ENCODE assay signal across 8 cellular contexts in the genomic region with DNA sequence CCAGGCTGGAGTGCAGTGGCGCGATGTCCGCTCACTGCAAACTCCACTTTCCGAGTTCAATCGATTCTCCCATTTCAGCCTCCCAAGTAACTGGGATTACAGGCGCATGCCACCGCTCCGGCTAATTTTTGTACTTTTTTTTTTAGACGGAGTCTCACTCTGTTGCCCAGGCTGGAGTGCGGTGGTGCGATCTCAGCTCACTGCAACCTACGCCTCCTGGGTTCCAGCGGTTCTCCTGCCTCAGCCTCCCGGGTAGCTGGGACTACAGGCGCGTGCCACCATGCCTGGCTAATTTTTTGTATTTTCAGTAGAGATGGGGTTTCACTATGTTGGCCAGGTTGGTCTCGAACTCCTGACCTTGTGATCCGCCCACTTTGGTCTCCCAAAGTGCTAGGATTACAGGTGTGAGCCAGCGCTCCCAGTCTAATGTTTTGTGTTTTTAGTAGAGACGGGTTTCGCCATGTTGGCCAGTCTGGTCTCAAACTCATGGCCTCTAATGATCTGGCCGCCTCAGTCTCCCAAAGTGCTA. TPM values are rescaled to one million over a fixed set of nuclear protein-coding genes. Genes with fewer than 3 reads are reported as not detected.
DNase-seq lines count a peak whose midpoint lies in the region; ATAC-seq, FAIRE-seq and TF ChIP-seq lines count a peak whose summit lies in the region.
"Not testable (repeated sequence)": the region's sequence is repeated elsewhere in the genome, so short reads cannot be mapped to it uniquely, and the experiment has no call there.
"Had no signal": no experiment of that assay in that cellular context is flagged by ENCODE, and none has a peak within 500 bp of the region (broad histone marks: within the 10 kb centered on the region; RNA-seq: fewer than 3 reads in every experiment).

No MANE protein-coding gene starts in this region.

- H3K36me3 Mint-ChIP-seq in T-helper 1 cell treated with Interleukin-12 subunit alpha and Interleukin-12 subunit beta and Interleukin-4 antibody, amounts not matched to agents 30 μg/mL and 1 μg/mL, for 36 hours (ENCODE audit: low read depth): peaks cover 39% of the 10 kb centered on the region
- H3K36me3 Mint-ChIP-seq in activated CD4-positive, alpha-beta memory T cell treated with anti-CD3 and anti-CD28 coated beads, Interleukin-2, amount 10 ng/mL, durations not matched to agents 7 days and 5 days (ENCODE audit: low read depth): peaks cover 59% of the 10 kb centered on the region
- H3K36me3 Mint-ChIP-seq in activated T-helper 1 cell treated with anti-CD3 and anti-CD28 coated beads, Interleukin-12 subunit alpha, Interleukin-12 subunit beta, Interleukin-2, Interleukin-4 antibody, amounts not matched to agents 30 ng/mL and 10 ng/mL and 1 ng/mL, durations not matched to agents 14 hours and 24 hours and 36 hours (ENCODE audit: low read depth): peaks cover 30% of the 10 kb centered on the region
- H3K36me3 Mint-ChIP-seq in activated naive CD8-positive, alpha-beta T cell treated with anti-CD3 and anti-CD28 coated beads, Interleukin-2, amount 10 ng/mL, durations not matched to agents 7 days and 5 days: peaks cover 39% of the 10 kb centered on the region
- not testable (repeated sequence) for H3K36me3 Mint-ChIP-seq in nephron (ENCODE audit: low read depth)

- H3K9me2 ChIP-seq in DOHH2 (replicated peaks; ENCODE audit: control insufficient read depth, low read length): not testable (repeated sequence)

- H3K27me3 ChIP-seq in DOHH2 (ENCODE audit: control insufficient read depth, low read length): not testable (repeated sequence)

- peaks cover 29% of the 10 kb centered on the region for H3K4me1 Mint-ChIP-seq in T-helper 1 cell treated with Interleukin-12 subunit alpha and Interleukin-12 subunit beta and Interleukin-4 antibody, amounts not matched to agents 30 μg/mL and 1 μg/mL, for 36 hours (ENCODE audit: low read depth)
- peaks cover 45% of the 10 kb centered on the region for H3K4me1 Mint-ChIP-seq in activated CD4-positive, alpha-beta memory T cell treated with anti-CD3 and anti-CD28 coated beads, Interleukin-2, amount 10 ng/mL, durations not matched to agents 7 days and 5 days
- peaks cover 38% of the 10 kb centered on the region for H3K4me1 Mint-ChIP-seq in activated T-helper 1 cell treated with anti-CD3 and anti-CD28 coated beads, Interleukin-12 subunit alpha, Interleukin-12 subunit beta, Interleukin-2, Interleukin-4 antibody, amounts not matched to agents 30 ng/mL and 10 ng/mL and 1 ng/mL, durations not matched to agents 14 hours and 24 hours and 36 hours (ENCODE audit: low read depth)
- H3K4me1 Mint-ChIP-seq in activated naive CD8-positive, alpha-beta T cell treated with anti-CD3 and anti-CD28 coated beads, Interleukin-2, amount 10 ng/mL, durations not matched to agents 7 days and 5 days: peaks cover 32% of the 10 kb centered on the region
- H3K4me1 Mint-ChIP-seq in nephron: peaks cover 24% of the 10 kb centered on the region

- ATAC-seq in activated naive CD8-positive, alpha-beta T cell treated with anti-CD3 and anti-CD28 coated beads, Interleukin-2, amount 10 ng/mL, durations not matched to agents 7 days and 5 days (ENCODE audit: low read depth): not testable (repeated sequence)

- not testable (repeated sequence) for DNase-seq in activated CD4-positive, alpha-beta memory T cell treated with anti-CD3 and anti-CD28 coated beads, Interleukin-2, amount 10 ng/mL, durations not matched to agents 7 days and 5 days; activated T-helper 1 cell treated with anti-CD3 and anti-CD28 coated beads, Interleukin-12 subunit alpha, Interleukin-12 subunit beta, Interleukin-2, Interleukin-4 antibody, amounts not matched to agents 30 ng/mL and 10 ng/mL and 1 ng/mL, durations not matched to agents 14 hours and 24 hours and 36 hours (ENCODE audit: low spot score); activated naive CD8-positive, alpha-beta T cell treated with anti-CD3 and anti-CD28 coated beads, Interleukin-2, amount 10 ng/mL, durations not matched to agents 7 days and 5 days
- peak; percentile 31 for DNase-seq in kidney

- H3K4me1 ChIP-seq in DOHH2 (ENCODE audit: control insufficient read depth, low read length) (peaks cover 59% of the 10 kb centered on the region), kidney (ENCODE audit: control insufficient read depth in 1 of 2, insufficient read depth in 1 of 2, low read depth in 1 of 2, low read length in 2 of 2) (peaks cover 11 to 20% of the 10 kb centered on the region in 2 donors)

- CTCF ChIA-PET in activated CD4-positive, alpha-beta memory T cell treated with anti-CD3 and anti-CD28 coated beads, Interleukin-2, amount 10 ng/mL, durations not matched to agents 7 days and 5 days (lab: Charles Lee): not testable (repeated sequence)

- intact Hi-C loops in activated T-helper 1 cell treated with anti-CD3 and anti-CD28 coated beads, Interleukin-12 subunit alpha, Interleukin-12 subunit beta, Interleukin-2, Interleukin-4 antibody, amounts not matched to agents 30 ng/mL and 10 ng/mL and 1 ng/mL, durations not matched to agents 14 hours and 24 hours and 36 hours (cut with micrococcal nuclease): loop anchor here (5.0 to 10.0 kb wide), 3 partner anchors 473 to 1357 kb away; partner anchors contain the start of genes BORCS8, RFXANK, ZNF430 and ZNF486
- intact Hi-C loops in kidney (cut with DNase I): not testable (repeated sequence)

- H3F3A ChIP-seq in DOHH2 (ENCODE audit: control insufficient read depth, insufficient read depth): peaks cover 24% of the 10 kb centered on the region

- not testable (repeated sequence) for H3K9ac ChIP-seq in kidney (ENCODE audit: low read length in 2 of 2)

- not testable (repeated sequence) for H3K9me3 ChIP-seq in DOHH2 (ENCODE audit: control insufficient read depth, insufficient read depth, low read length); kidney (ENCODE audit: control insufficient read depth in 1 of 2, low read length in 2 of 2)

- peak overlapping the region; percentile 9 for H3K27ac Mint-ChIP-seq in T-helper 1 cell treated with Interleukin-12 subunit alpha and Interleukin-12 subunit beta and Interleukin-4 antibody, amounts not matched to agents 30 μg/mL and 1 μg/mL, for 36 hours
- peak overlapping the region; percentile 54 for H3K27ac Mint-ChIP-seq in activated CD4-positive, alpha-beta memory T cell treated with anti-CD3 and anti-CD28 coated beads, Interleukin-2, amount 10 ng/mL, durations not matched to agents 7 days and 5 days
- peak overlapping the region; percentile 40 for H3K27ac Mint-ChIP-seq in activated T-helper 1 cell treated with anti-CD3 and anti-CD28 coated beads, Interleukin-12 subunit alpha, Interleukin-12 subunit beta, Interleukin-2, Interleukin-4 antibody, amounts not matched to agents 30 ng/mL and 10 ng/mL and 1 ng/mL, durations not matched to agents 14 hours and 24 hours and 36 hours
- H3K27ac Mint-ChIP-seq in activated naive CD8-positive, alpha-beta T cell treated with anti-CD3 and anti-CD28 coated beads, Interleukin-2, amount 10 ng/mL, durations not matched to agents 7 days and 5 days; nephron: not testable (repeated sequence)

- H4K20me1 ChIP-seq in DOHH2 (ENCODE audit: control insufficient read depth, insufficient read depth, low read depth, low read length): not testable (repeated sequence)

- peak overlapping the region; percentile 91 for H3K4me3 ChIP-seq in DOHH2 (ENCODE audit: low read length)
- H3K4me3 ChIP-seq in kidney (ENCODE audit: low read length in 2 of 2): not testable (repeated sequence)

- peaks cover 42% of the 10 kb centered on the region for H3K36me3 ChIP-seq in DOHH2 (ENCODE audit: control insufficient read depth, low read length)
- H3K36me3 ChIP-seq in kidney (ENCODE audit: control insufficient read depth in 1 of 2, insufficient read depth in 2 of 2, low read length in 2 of 2): not testable (repeated sequence)

- not testable (repeated sequence) for TF ChIP-seq CTCF in DOHH2 (IDR thresholded peaks at IDR 0.05; ENCODE audit: low read depth, low read length, poor library complexity, severe bottlenecking); kidney (IDR thresholded peaks at IDR 0.05; ENCODE audit: borderline replicate concordance, extremely low read depth, insufficient read depth); nephron (IDR thresholded peaks at IDR 0.05; ENCODE audit: unreplicated experiment in 3 of 3)

- H3K27me3 Mint-ChIP-seq in T-helper 1 cell treated with Interleukin-12 subunit alpha and Interleukin-12 subunit beta and Interleukin-4 antibody, amounts not matched to agents 30 μg/mL and 1 μg/mL, for 36 hours (ENCODE audit: low read depth); activated CD4-positive, alpha-beta memory T cell treated with anti-CD3 and anti-CD28 coated beads, Interleukin-2, amount 10 ng/mL, durations not matched to agents 7 days and 5 days; activated T-helper 1 cell treated with anti-CD3 and anti-CD28 coated beads, Interleukin-12 subunit alpha, Interleukin-12 subunit beta, Interleukin-2, Interleukin-4 antibody, amounts not matched to agents 30 ng/mL and 10 ng/mL and 1 ng/mL, durations not matched to agents 14 hours and 24 hours and 36 hours (ENCODE audit: insufficient read depth); activated naive CD8-positive, alpha-beta T cell treated with anti-CD3 and anti-CD28 coated beads, Interleukin-2, amount 10 ng/mL, durations not matched to agents 7 days and 5 days; nephron (ENCODE audit: low read depth): not testable (repeated sequence)

- POLR2A ChIA-PET in activated CD4-positive, alpha-beta memory T cell treated with anti-CD3 and anti-CD28 coated beads, Interleukin-2, amount 10 ng/mL, durations not matched to agents 7 days and 5 days (lab: Charles Lee): interaction anchor here (0.7 kb wide), 1 partner anchor 176 kb away, joined by 3 read pairs; no protein-coding TSS in a partner anchor
- POLR2A ChIA-PET in activated naive CD8-positive, alpha-beta T cell treated with anti-CD3 and anti-CD28 coated beads, Interleukin-2, amount 10 ng/mL, durations not matched to agents 7 days and 5 days (lab: Charles Lee): not testable (repeated sequence)

- H3K9me3 Mint-ChIP-seq in T-helper 1 cell treated with Interleukin-12 subunit alpha and Interleukin-12 subunit beta and Interleukin-4 antibody, amounts not matched to agents 30 μg/mL and 1 μg/mL, for 36 hours; activated CD4-positive, alpha-beta memory T cell treated with anti-CD3 and anti-CD28 coated beads, Interleukin-2, amount 10 ng/mL, durations not matched to agents 7 days and 5 days; activated T-helper 1 cell treated with anti-CD3 and anti-CD28 coated beads, Interleukin-12 subunit alpha, Interleukin-12 subunit beta, Interleukin-2, Interleukin-4 antibody, amounts not matched to agents 30 ng/mL and 10 ng/mL and 1 ng/mL, durations not matched to agents 14 hours and 24 hours and 36 hours; activated naive CD8-positive, alpha-beta T cell treated with anti-CD3 and anti-CD28 coated beads, Interleukin-2, amount 10 ng/mL, durations not matched to agents 7 days and 5 days; nephron: not testable (repeated sequence)

- not testable (repeated sequence) for FAIRE-seq in kidney (lab: Jason Lieb, UNC)

- H3K27ac ChIP-seq in DOHH2 (ENCODE audit: low read depth, low read length): peak overlapping the region; percentile 96
- not testable (repeated sequence) for H3K27ac ChIP-seq in kidney (ENCODE audit: low read depth in 2 of 2, low read length in 2 of 2)

- peak overlapping the region; percentile 17 for H3K4me3 Mint-ChIP-seq in T-helper 1 cell treated with Interleukin-12 subunit alpha and Interleukin-12 subunit beta and Interleukin-4 antibody, amounts not matched to agents 30 μg/mL and 1 μg/mL, for 36 hours
- peak overlapping the region; percentile 24 for H3K4me3 Mint-ChIP-seq in activated CD4-positive, alpha-beta memory T cell treated with anti-CD3 and anti-CD28 coated beads, Interleukin-2, amount 10 ng/mL, durations not matched to agents 7 days and 5 days
- not testable (repeated sequence) for H3K4me3 Mint-ChIP-seq in activated T-helper 1 cell treated with anti-CD3 and anti-CD28 coated beads, Interleukin-12 subunit alpha, Interleukin-12 subunit beta, Interleukin-2, Interleukin-4 antibody, amounts not matched to agents 30 ng/mL and 10 ng/mL and 1 ng/mL, durations not matched to agents 14 hours and 24 hours and 36 hours
- peak overlapping the region; percentile 19 for H3K4me3 Mint-ChIP-seq in activated naive CD8-positive, alpha-beta T cell treated with anti-CD3 and anti-CD28 coated beads, Interleukin-2, amount 10 ng/mL, durations not matched to agents 7 days and 5 days
- H3K4me3 Mint-ChIP-seq in nephron: peak overlapping the region; percentile 49 to 59 (median 54)

- peak overlapping the region; percentile 74 for H3K4me2 ChIP-seq in DOHH2 (ENCODE audit: low read length)

- peaks cover 78% of the 10 kb centered on the region for H3K79me2 ChIP-seq in DOHH2 (ENCODE audit: control insufficient read depth, low read length)

RNA-seq across cellular contexts. Expression of gene ATP13A1, which starts 2.0 kb away (rescaled TPM):
- total RNA-seq in activated CD4-positive, alpha-beta memory T cell treated with anti-CD3 and anti-CD28 coated beads, Interleukin-2, amount 10 ng/mL, durations not matched to agents 7 days and 5 days: 100 to 1,000 TPM; 102 to 107 TPM
- total RNA-seq in activated T-helper 1 cell treated with anti-CD3 and anti-CD28 coated beads, Interleukin-12 subunit alpha, Interleukin-12 subunit beta, Interleukin-2, Interleukin-4 antibody, amounts not matched to agents 30 ng/mL and 10 ng/mL and 1 ng/mL, durations not matched to agents 14 hours and 24 hours and 36 hours: 101 and 104 TPM in 2 replicates
- total RNA-seq in activated naive CD8-positive, alpha-beta T cell treated with anti-CD3 and anti-CD28 coated beads, Interleukin-2, amount 10 ng/mL, durations not matched to agents 7 days and 5 days: 100 to 1,000 TPM; 108 to 115 TPM
- total RNA-seq in kidney: 78.1 TPM
- 30.1 TPM for polyA plus RNA-seq in kidney (ENCODE audit: insufficient read depth, low read depth, low replicate concordance)

RNA-seq across cellular contexts. Expression of gene ZNF101, which starts 3.2 kb away (rescaled TPM):
- 100 to 1,000 TPM; 105 to 108 TPM for total RNA-seq in activated CD4-positive, alpha-beta memory T cell treated with anti-CD3 and anti-CD28 coated beads, Interleukin-2, amount 10 ng/mL, durations not matched to agents 7 days and 5 days
- 48.2 and 54.9 TPM in 2 replicates for total RNA-seq in activated T-helper 1 cell treated with anti-CD3 and anti-CD28 coated beads, Interleukin-12 subunit alpha, Interleukin-12 subunit beta, Interleukin-2, Interleukin-4 antibody, amounts not matched to agents 30 ng/mL and 10 ng/mL and 1 ng/mL, durations not matched to agents 14 hours and 24 hours and 36 hours
- total RNA-seq in activated naive CD8-positive, alpha-beta T cell treated with anti-CD3 and anti-CD28 coated beads, Interleukin-2, amount 10 ng/mL, durations not matched to agents 7 days and 5 days: 100 to 1,000 TPM; 123 to 126 TPM
- total RNA-seq in kidney: 21.2 TPM
- 10.2 TPM for polyA plus RNA-seq in kidney (ENCODE audit: insufficient read depth, low read depth, low replicate concordance)

RNA-seq across cellular contexts. Expression of gene GMIP, which starts 22.0 kb away (rescaled TPM):
- total RNA-seq in activated CD4-positive, alpha-beta memory T cell treated with anti-CD3 and anti-CD28 coated beads, Interleukin-2, amount 10 ng/mL, durations not matched to agents 7 days and 5 days: 100 to 1,000 TPM; 111 to 112 TPM
- total RNA-seq in activated T-helper 1 cell treated with anti-CD3 and anti-CD28 coated beads, Interleukin-12 subunit alpha, Interleukin-12 subunit beta, Interleukin-2, Interleukin-4 antibody, amounts not matched to agents 30 ng/mL and 10 ng/mL and 1 ng/mL, durations not matched to agents 14 hours and 24 hours and 36 hours: 67.8 and 71.6 TPM in 2 replicates
- 100 to 1,000 TPM; 128 to 135 TPM for total RNA-seq in activated naive CD8-positive, alpha-beta T cell treated with anti-CD3 and anti-CD28 coated beads, Interleukin-2, amount 10 ng/mL, durations not matched to agents 7 days and 5 days
- 18.8 TPM for total RNA-seq in kidney
- 3.3 TPM for polyA plus RNA-seq in kidney (ENCODE audit: insufficient read depth, low read depth, low replicate concordance)

RNA-seq across cellular contexts. Expression of gene LPAR2, which starts 37.5 kb away (rescaled TPM):
- total RNA-seq in activated CD4-positive, alpha-beta memory T cell treated with anti-CD3 and anti-CD28 coated beads, Interleukin-2, amount 10 ng/mL, durations not matched to agents 7 days and 5 days: 10 to 100 TPM; 43.2 to 46.2 TPM
- total RNA-seq in activated T-helper 1 cell treated with anti-CD3 and anti-CD28 coated beads, Interleukin-12 subunit alpha, Interleukin-12 subunit beta, Interleukin-2, Interleukin-4 antibody, amounts not matched to agents 30 ng/mL and 10 ng/mL and 1 ng/mL, durations not matched to agents 14 hours and 24 hours and 36 hours: 25.8 and 27.4 TPM in 2 replicates
- 10 to 100 TPM; 73.6 to 73.8 TPM for total RNA-seq in activated naive CD8-positive, alpha-beta T cell treated with anti-CD3 and anti-CD28 coated beads, Interleukin-2, amount 10 ng/mL, durations not matched to agents 7 days and 5 days
- 10.4 TPM for total RNA-seq in kidney
- polyA plus RNA-seq in kidney (ENCODE audit: insufficient read depth, low read depth, low replicate concordance): 5.6 TPM

RNA-seq across cellular contexts. Expression of gene PBX4, which starts 47.0 kb away (rescaled TPM):
- total RNA-seq in activated CD4-positive, alpha-beta memory T cell treated with anti-CD3 and anti-CD28 coated beads, Interleukin-2, amount 10 ng/mL, durations not matched to agents 7 days and 5 days: 10 to 100 TPM; 49.0 to 55.6 TPM
- 28.0 and 29.6 TPM in 2 replicates for total RNA-seq in activated T-helper 1 cell treated with anti-CD3 and anti-CD28 coated beads, Interleukin-12 subunit alpha, Interleukin-12 subunit beta, Interleukin-2, Interleukin-4 antibody, amounts not matched to agents 30 ng/mL and 10 ng/mL and 1 ng/mL, durations not matched to agents 14 hours and 24 hours and 36 hours
- 10 to 100 TPM; 41.3 to 46.1 TPM for total RNA-seq in activated naive CD8-positive, alpha-beta T cell treated with anti-CD3 and anti-CD28 coated beads, Interleukin-2, amount 10 ng/mL, durations not matched to agents 7 days and 5 days
- 5.7 TPM for total RNA-seq in kidney
- 3.9 TPM for polyA plus RNA-seq in kidney (ENCODE audit: insufficient read depth, low read depth, low replicate concordance)
- total RNA-seq: Right ventricle myocardium inferior had no signal
